Comparison of ENCODE assay signal across 29 cellular contexts in the genomic region with DNA sequence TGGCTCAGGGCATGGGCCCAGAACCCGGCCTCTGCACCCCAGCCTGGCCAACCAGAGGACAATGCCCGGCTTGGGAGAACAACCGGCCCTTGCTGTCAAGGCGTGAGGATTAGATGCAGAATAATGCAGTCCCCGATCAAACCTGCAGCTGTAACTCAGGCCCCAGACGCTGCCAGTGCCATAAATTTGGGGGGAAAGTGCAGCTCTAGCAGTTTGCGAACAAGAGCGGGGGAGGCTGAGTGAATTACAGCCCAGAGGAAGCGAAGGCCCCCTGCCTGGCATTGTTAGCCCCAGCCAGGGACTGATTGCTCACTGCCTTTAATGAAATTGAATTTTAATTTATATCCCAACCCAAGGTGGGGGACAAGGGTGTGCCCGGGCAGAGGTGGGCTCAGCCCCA. TPM values are rescaled to one million over a fixed set of nuclear protein-coding genes. Genes with fewer than 3 reads are reported as not detected.
DNase-seq lines count a peak whose midpoint lies in the region; ATAC-seq, FAIRE-seq and TF ChIP-seq lines count a peak whose summit lies in the region.
"Had no signal": no experiment of that assay in that cellular context is flagged by ENCODE, and none has a peak within 500 bp of the region (broad histone marks: within the 10 kb centered on the region; RNA-seq: fewer than 3 reads in every experiment).

No MANE protein-coding gene starts in this region.

- H3K4me3 Mint-ChIP-seq in GM23338 (no peak overlapping the region), astrocyte (ENCODE audit: unreplicated experiment) (no peak overlapping the region), nephron (no peak overlapping the region)
- H3K4me3 Mint-ChIP-seq: CD4-positive, alpha-beta memory T cell; IgD-negative memory B cell; T-helper 1 cell treated with Interleukin-12 subunit alpha and Interleukin-12 subunit beta and Interleukin-4 antibody, amounts not matched to agents 30 μg/mL and 1 μg/mL, for 36 hours had no signal

- no peaks in the 10 kb centered on the region for H3K79me2 ChIP-seq in GM23338 (replicated peaks; ENCODE audit: insufficient read depth)
- H3K79me2 ChIP-seq in astrocyte (ENCODE audit: insufficient read depth, low read length) = no peaks in the 10 kb centered on the region
- H3K79me2 ChIP-seq in HepG2 (ENCODE audit: insufficient read depth, low read length) = no peaks in the 10 kb centered on the region

- BruUV-seq in A673 (replicated peaks; lab: Mats Ljungman, UMichigan) (no TSS peak), HepG2 (replicated peaks; lab: Mats Ljungman, UMichigan) (no TSS peak)

- TF ChIP-seq EP300 in HepG2 (IDR thresholded peaks at IDR 0.05; ENCODE audit: low read depth in 2 of 2, low read length in 2 of 2) (no peak), HepG2 (CRISPR knock-in tag; IDR thresholded peaks at IDR 0.05; ENCODE audit: borderline replicate concordance) (no peak)

- H3K36me3 ChIP-seq in A673 (ENCODE audit: insufficient read depth, low read length, poor library complexity, severe bottlenecking) = no peaks in the 10 kb centered on the region
- no peaks in the 10 kb centered on the region for H3K36me3 ChIP-seq in GM23338 (ENCODE audit: insufficient read depth)
- no peaks in the 10 kb centered on the region for H3K36me3 ChIP-seq in astrocyte (ENCODE audit: insufficient read depth, low read length)
- no peaks in the 10 kb centered on the region for H3K36me3 ChIP-seq in HepG2 (replicated peaks in 1 of 2; ENCODE audit: control insufficient read depth in 1 of 2, insufficient read depth in 2 of 2, low read length in 2 of 2)

- no peaks in the 10 kb centered on the region for H3K9me3 Mint-ChIP-seq in GM23338
- no peaks in the 10 kb centered on the region for H3K9me3 Mint-ChIP-seq in astrocyte (ENCODE audit: unreplicated experiment)
- no peaks in the 10 kb centered on the region for H3K9me3 Mint-ChIP-seq in nephron
- H3K9me3 Mint-ChIP-seq: CD4-positive, alpha-beta memory T cell; T-helper 1 cell treated with Interleukin-12 subunit alpha and Interleukin-12 subunit beta and Interleukin-4 antibody, amounts not matched to agents 30 μg/mL and 1 μg/mL, for 36 hours had no signal

- no peaks in the 10 kb centered on the region for H3K9me2 ChIP-seq in GM23338 (ENCODE audit: insufficient read depth)

- POLR2A ChIA-PET in A673 (lab: Charles Lee; ENCODE audit: low non-redundant PET) (no interaction called here), HepG2 (lab: Yijun Ruan, JAX) (no interaction called here)

- peak overlapping the region; percentile 74; the same call in 1 of the 2 replicates for H3K27ac Mint-ChIP-seq in GM23338
- no peak overlapping the region for H3K27ac Mint-ChIP-seq in astrocyte (ENCODE audit: unreplicated experiment)
- H3K27ac Mint-ChIP-seq in nephron = peak overlapping the region; percentile 33 to 60 (median 54)
- H3K27ac Mint-ChIP-seq: CD4-positive, alpha-beta memory T cell; T-helper 1 cell treated with Interleukin-12 subunit alpha and Interleukin-12 subunit beta and Interleukin-4 antibody, amounts not matched to agents 30 μg/mL and 1 μg/mL, for 36 hours had no signal

- in situ Hi-C loops in HepG2 (cut with HindIII; ENCODE audit: extremely low pct_ligation_motif_present, low pct_unique_long_range_greater_than_20kb) = loop anchor here (25.0 kb wide), 2 partner anchors 505 to 780 kb away; no protein-coding TSS in a partner anchor

- TF ChIP-seq CTCF in A673 (conservative IDR thresholded peaks at IDR 0.05; ENCODE audit: low read depth, low read length) (no peak), GM23338 (conservative IDR thresholded peaks at IDR 0.05; ENCODE audit: low read depth in 2 of 2) (no peak), astrocyte (IDR thresholded peaks at IDR 0.05; ENCODE audit: insufficient read depth, low read depth, low read length) (no peak), nephron (IDR thresholded peaks at IDR 0.05; ENCODE audit: unreplicated experiment in 3 of 3) (no peak), HepG2 (CRISPR knock-in tag; IDR thresholded peaks at IDR 0.05) (no peak)

- H3K27me3 ChIP-seq in A673 (replicated peaks; ENCODE audit: insufficient read depth, low read depth, low read length, poor library complexity) (no peaks in the 10 kb centered on the region), GM23338 (ENCODE audit: insufficient read depth) (no peaks in the 10 kb centered on the region), astrocyte (ENCODE audit: insufficient read depth, low read length) (no peaks in the 10 kb centered on the region), HepG2 (ENCODE audit: control insufficient read depth in 1 of 2, insufficient read depth in 2 of 2, low read length in 2 of 2) (peaks cover 2 to 22% of the 10 kb centered on the region in 2 experiments; a peak in 3 of 5 replicates)

- FAIRE-seq in astrocyte (lab: Jason Lieb, UNC) = no peak
- FAIRE-seq in HepG2 (lab: Jason Lieb, UNC) = no peak
- FAIRE-seq: GM12878, RCC 7860 had no signal

- peaks cover 10% of the 10 kb centered on the region for H3K27me3 Mint-ChIP-seq in GM23338 (ENCODE audit: insufficient read depth, low read depth, poor library complexity)
- H3K27me3 Mint-ChIP-seq in astrocyte (ENCODE audit: low read depth, unreplicated experiment) = peaks cover 4% of the 10 kb centered on the region
- peaks cover 42% of the 10 kb centered on the region for H3K27me3 Mint-ChIP-seq in nephron (ENCODE audit: low read depth)
- H3K27me3 Mint-ChIP-seq: CD4-positive, alpha-beta memory T cell had no signal

- ATAC-seq in GM23338 (peak; percentile 19), HG03139 (IDR thresholded peaks at IDR 0.05; ENCODE audit: unreplicated experiment) (no peak), HepG2 (no peak)
- ATAC-seq: GM12878 had no signal

- peaks cover 41% of the 10 kb centered on the region for H3K4me1 Mint-ChIP-seq in GM23338
- no peaks in the 10 kb centered on the region for H3K4me1 Mint-ChIP-seq in astrocyte (ENCODE audit: low read depth, unreplicated experiment)
- peaks cover 45% of the 10 kb centered on the region for H3K4me1 Mint-ChIP-seq in nephron

- no peaks in the 10 kb centered on the region for H4K20me1 ChIP-seq in GM23338 (replicated peaks; ENCODE audit: insufficient read depth)
- H4K20me1 ChIP-seq in astrocyte (ENCODE audit: insufficient read depth, low read length) = no peaks in the 10 kb centered on the region
- H4K20me1 ChIP-seq in HepG2 (ENCODE audit: insufficient read depth, low read length) = no peaks in the 10 kb centered on the region

- H3K27ac ChIP-seq in A673 (ENCODE audit: low read depth, low read length, poor library complexity, severe bottlenecking) (no peak overlapping the region), GM23338 (ENCODE audit: low read depth) (no peak overlapping the region), astrocyte (ENCODE audit: low read depth, low read length) (no peak overlapping the region), HepG2 (ENCODE audit: extremely low read length, insufficient read depth, low read length) (no peak overlapping the region)
- H3K27ac ChIP-seq: KMS-11, SK-N-MC had no signal

- CTCF ChIA-PET in A673 (lab: Charles Lee) = no interaction called here
- CTCF ChIA-PET in HepG2 (lab: Yijun Ruan, JAX; ENCODE audit: low intra/inter-chr PET ratio, low total read pairs) = no interaction called here

- DNase-seq in A673 (ENCODE audit: low spot score) (peak; percentile 77), GM23338 (ENCODE audit: low spot score) (no peak), astrocyte (ENCODE audit: low read depth) (no peak), SW 1271 (lab: John Stamatoyannopoulos, UW) (no peak), HepG2 (ENCODE audit: low spot score) (no peak), amygdala (lab: John Stamatoyannopoulos, UW) (no peak)
- DNase-seq: C1 segment of cervical spinal cord; Caco-2; CD4-positive, alpha-beta memory T cell; DMS 273 treated with DMSO at 0.1 percent for 48 hours; DMS79; EL; GDM1; HCEC 1CT; NCI-H1048; NCI-H187; NCI-H2081 treated with DMSO at 0.1 percent for 48 hours; NCI-H2171 treated with DMSO at 0.1 percent for 48 hours; NCI-H524 treated with DMSO at 0.1 percent for 48 hours; NCI-H82; SIG-M5 had no signal

- H3F3A ChIP-seq in GM23338 (replicated peaks; ENCODE audit: low read depth) = peaks cover 16% of the 10 kb centered on the region

- H3K9ac ChIP-seq in astrocyte (ENCODE audit: low read length) (no peak overlapping the region), HepG2 (ENCODE audit: insufficient read depth, low read depth, low read length) (no peak overlapping the region)
- H3K9ac ChIP-seq: KMS-11 had no signal

- intact Hi-C loops in A673 (cut with micrococcal nuclease; ENCODE audit: unreplicated experiment) = loop anchor here (5.0 kb wide), 1 partner anchor 275 kb away; no protein-coding TSS in a partner anchor
- intact Hi-C loops in HepG2 (cut with micrococcal nuclease; ENCODE audit: unreplicated experiment) = no loop called here

- WGBS in HepG2 (ENCODE audit: low lambda C conversion rate) = 61% methylated on average over 8 of the region's 10 CpGs

- TF ChIP-seq POLR2A in HepG2 (IDR thresholded peaks at IDR 0.05; ENCODE audit: insufficient read depth in 1 of 2, low read depth in 2 of 2, low read length in 2 of 2) = no peak

- H3K9me3 ChIP-seq in A673 (ENCODE audit: low read depth, low read length, poor library complexity, severe bottlenecking) = no peaks in the 10 kb centered on the region
- no peaks in the 10 kb centered on the region for H3K9me3 ChIP-seq in astrocyte (ENCODE audit: insufficient read depth, low read depth, low read length)
- no peaks in the 10 kb centered on the region for H3K9me3 ChIP-seq in HepG2 (ENCODE audit: low read length)
- H3K9me3 ChIP-seq: Caco-2 had no signal

- H3K4me2 ChIP-seq in GM23338 (no peak overlapping the region), astrocyte (ENCODE audit: low read length) (no peak overlapping the region), HepG2 (ENCODE audit: low read depth, low read length) (no peak overlapping the region)
- H3K4me2 ChIP-seq: KMS-11 had no signal

- H3K4me1 ChIP-seq in A673 (ENCODE audit: insufficient read depth, low read length, poor library complexity, severe bottlenecking) (peaks cover 10% of the 10 kb centered on the region), GM23338 (ENCODE audit: insufficient read depth) (peaks cover 20% of the 10 kb centered on the region), astrocyte (ENCODE audit: insufficient read depth, low read length) (no peaks in the 10 kb centered on the region), HepG2 (ENCODE audit: insufficient read depth, low read length) (peaks cover 5% of the 10 kb centered on the region; the same call in 1 of the 2 replicates)
- H3K4me1 ChIP-seq: Caco-2 had no signal

- H2AFZ ChIP-seq in GM23338 = peak overlapping the region; percentile 89; the same call in 1 of the 2 replicates
- peak overlapping the region; percentile 10 for H2AFZ ChIP-seq in astrocyte (ENCODE audit: low read depth, low read length)
- no peak overlapping the region for H2AFZ ChIP-seq in HepG2 (ENCODE audit: low read length)

- H3K36me3 Mint-ChIP-seq in GM23338 (ENCODE audit: low read depth) (no peaks in the 10 kb centered on the region), astrocyte (ENCODE audit: low read depth, unreplicated experiment) (no peaks in the 10 kb centered on the region), nephron (ENCODE audit: low read depth) (no peaks in the 10 kb centered on the region)
- H3K36me3 Mint-ChIP-seq: CD4-positive, alpha-beta memory T cell; IgD-negative memory B cell had no signal

- no peak for TF ChIP-seq RAD21 in HepG2 (CRISPR knock-in tag; IDR thresholded peaks at IDR 0.05)

- H3K4me3 ChIP-seq in A673 (ENCODE audit: low read depth, low read length, poor library complexity, severe bottlenecking) (no peak overlapping the region), GM23338 (no peak overlapping the region), astrocyte (ENCODE audit: insufficient read depth, low read depth, low read length) (no peak overlapping the region), HepG2 (replicated peaks in 1 of 3; ENCODE audit: insufficient read depth in 1 of 3, low read depth in 2 of 3, low read length in 3 of 3) (no peak overlapping the region)
- H3K4me3 ChIP-seq: GM12878, SK-N-MC had no signal

RNA-seq across cellular contexts. Expression of a gene that starts 38.0 kb away (rescaled TPM):
- 35.5 and 41.2 TPM in 2 replicates for total RNA-seq in A673 (2021)
- 87.7 and 99.8 TPM in 2 replicates for total RNA-seq in GM23338 (2014; rRNA removed; shearing (Covaris generic))
- 24.0 and 25.2 TPM in 2 replicates for polyA plus RNA-seq in GM23338 (2016; fragmentation: Nextera tagmentation; extraction: Ambion mirVana)
- total RNA-seq in astrocyte = 67.2 and 72.7 TPM in 2 replicates
- total RNA-seq in HepG2 (2016; rRNA removed; fragmentation: Illumina TruSeq; extraction: Trizol) = 16.2 and 23.3 TPM in 2 replicates
- 7.2 and 7.5 TPM in 2 replicates for total RNA-seq in HepG2 (2016; cell fraction: cytosol; rRNA removed; fragmentation: Illumina TruSeq; extraction: Trizol; ENCODE audit: low read depth)
- total RNA-seq in HepG2 (2016; cell fraction: insoluble cytoplasmic fraction; rRNA removed; fragmentation: Illumina TruSeq; extraction: Trizol) = 16.1 and 17.2 TPM in 2 replicates
- 26.9 and 27.9 TPM in 2 replicates for total RNA-seq in HepG2 (2016; cell fraction: membrane; rRNA removed; fragmentation: Illumina TruSeq; extraction: Trizol)
- total RNA-seq in HepG2 (2016; cell fraction: nucleus; rRNA removed; fragmentation: Illumina TruSeq; extraction: Trizol) = 14.4 and 16.2 TPM in 2 replicates
- polyA plus RNA-seq in HepG2 (2011; rRNA removed) = 50.9 and 68.0 TPM in 2 replicates
- 45.6 and 47.6 TPM in 2 replicates for polyA plus RNA-seq in HepG2 (2011; cell fraction: cytosol; rRNA removed)
- polyA plus RNA-seq in HepG2 (2011; cell fraction: nucleus; rRNA removed) = 34.2 and 39.3 TPM in 2 replicates
- 39.2 and 40.4 TPM in 2 replicates for polyA plus RNA-seq in HepG2 (2012)
- 11.0 and 12.4 TPM in 2 replicates for polyA plus RNA-seq in HepG2 (2016; cell fraction: cytosol; fragmentation: Illumina TruSeq; extraction: Trizol; ENCODE audit: low read depth)
- 33.6 and 42.6 TPM in 2 replicates for polyA plus RNA-seq in HepG2 (2016; cell fraction: insoluble cytoplasmic fraction; fragmentation: Illumina TruSeq; extraction: Trizol; ENCODE audit: low read depth)
- 39.2 and 40.8 TPM in 2 replicates for polyA plus RNA-seq in HepG2 (2016; cell fraction: membrane; fragmentation: Illumina TruSeq; extraction: Trizol; ENCODE audit: low read depth)
- polyA plus RNA-seq in HepG2 (2016; cell fraction: nucleus; fragmentation: Illumina TruSeq; extraction: Trizol; ENCODE audit: insufficient read depth, low read depth) = 26.9 and 29.3 TPM in 2 replicates
- polyA minus RNA-seq in HepG2 (2011; rRNA and poly(A)+ RNA removed; ENCODE audit: low replicate concordance) = 54.6 and 166 TPM in 2 replicates
- 37.4 and 48.5 TPM in 2 replicates for polyA minus RNA-seq in HepG2 (2011; cell fraction: cytosol; rRNA and poly(A)+ RNA removed)
- polyA minus RNA-seq in HepG2 (2011; cell fraction: nucleus; rRNA and poly(A)+ RNA removed) = 30.9 and 39.8 TPM in 2 replicates
